Comparison of ENCODE assay signal across 1 cellular context in genomic region chr13:42277618-42278276, GRCh38.
TF ChIP-seq lines count a peak whose summit lies in the region.

No MANE protein-coding gene starts in this region.

TF ChIP-seq in K562, 482 proteins besides CTCF, POLR2A, EP300 and RAD21:
- 0 out of 2 replicates have a peak, but pooled peaks have one; percentile 22 for TF ChIP-seq HDGF (IDR thresholded peaks at IDR 0.05)
- TF ChIP-seq SLC30A9 (CRISPR knock-in tag; IDR thresholded peaks at IDR 0.05): no peak
- TF ChIP-seq TCF15 (CRISPR knock-in tag; IDR thresholded peaks at IDR 0.05): no peak
- TF ChIP-seq SIX5 (IDR thresholded peaks at IDR 0.05; ENCODE audit: borderline replicate concordance in 1 of 2, insufficient read depth in 1 of 2, low read depth in 1 of 2, low read length in 2 of 2): no peak
- TF ChIP-seq MAZ (CRISPR knock-in tag; conservative IDR thresholded peaks at IDR 0.05 in 1 of 2, IDR thresholded peaks at IDR 0.05 in 1 of 2): no peak
- TF ChIP-seq, protein P1, sequence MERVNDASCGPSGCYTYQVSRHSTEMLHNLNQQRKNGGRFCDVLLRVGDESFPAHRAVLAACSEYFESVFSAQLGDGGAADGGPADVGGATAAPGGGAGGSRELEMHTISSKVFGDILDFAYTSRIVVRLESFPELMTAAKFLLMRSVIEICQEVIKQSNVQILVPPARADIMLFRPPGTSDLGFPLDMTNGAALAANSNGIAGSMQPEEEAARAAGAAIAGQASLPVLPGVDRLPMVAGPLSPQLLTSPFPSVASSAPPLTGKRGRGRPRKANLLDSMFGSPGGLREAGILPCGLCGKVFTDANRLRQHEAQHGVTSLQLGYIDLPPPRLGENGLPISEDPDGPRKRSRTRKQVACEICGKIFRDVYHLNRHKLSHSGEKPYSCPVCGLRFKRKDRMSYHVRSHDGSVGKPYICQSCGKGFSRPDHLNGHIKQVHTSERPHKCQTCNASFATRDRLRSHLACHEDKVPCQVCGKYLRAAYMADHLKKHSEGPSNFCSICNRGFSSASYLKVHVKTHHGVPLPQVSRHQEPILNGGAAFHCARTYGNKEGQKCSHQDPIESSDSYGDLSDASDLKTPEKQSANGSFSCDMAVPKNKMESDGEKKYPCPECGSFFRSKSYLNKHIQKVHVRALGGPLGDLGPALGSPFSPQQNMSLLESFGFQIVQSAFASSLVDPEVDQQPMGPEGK (CRISPR knock-in tag; IDR thresholded peaks at IDR 0.05; ENCODE audit: borderline replicate concordance): no peak
- no peak for TF ChIP-seq MEIS2 (IDR thresholded peaks at IDR 0.05; ENCODE audit: partially characterized antibody)
- TF ChIP-seq, protein P2, sequence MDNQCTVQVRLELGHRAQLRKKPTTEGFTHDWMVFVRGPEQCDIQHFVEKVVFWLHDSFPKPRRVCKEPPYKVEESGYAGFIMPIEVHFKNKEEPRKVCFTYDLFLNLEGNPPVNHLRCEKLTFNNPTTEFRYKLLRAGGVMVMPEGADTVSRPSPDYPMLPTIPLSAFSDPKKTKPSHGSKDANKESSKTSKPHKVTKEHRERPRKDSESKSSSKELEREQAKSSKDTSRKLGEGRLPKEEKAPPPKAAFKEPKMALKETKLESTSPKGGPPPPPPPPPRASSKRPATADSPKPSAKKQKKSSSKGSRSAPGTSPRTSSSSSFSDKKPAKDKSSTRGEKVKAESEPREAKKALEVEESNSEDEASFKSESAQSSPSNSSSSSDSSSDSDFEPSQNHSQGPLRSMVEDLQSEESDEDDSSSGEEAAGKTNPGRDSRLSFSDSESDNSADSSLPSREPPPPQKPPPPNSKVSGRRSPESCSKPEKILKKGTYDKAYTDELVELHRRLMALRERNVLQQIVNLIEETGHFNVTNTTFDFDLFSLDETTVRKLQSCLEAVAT (IDR thresholded peaks at IDR 0.05): no peak
